1 cellular context compared by ENCODE assay signal in genomic region chr7:151080522-151081169, GRCh38.
TF ChIP-seq lines count a peak whose summit lies in the region.

TSS of gene FASTK (minus strand) at chr7:151080809. CDS start at chr7:151080766, 43 bp downstream.

TF ChIP-seq in WTC11, 78 proteins besides CTCF, POLR2A, EP300 and RAD21 (continued from another document):
- peak; percentile 16; the same call in 1 of the 2 replicates for TF ChIP-seq PRDM15 (CRISPR knock-in tag; IDR thresholded peaks at IDR 0.05)
- no peak for TF ChIP-seq STAT6 (CRISPR knock-in tag; conservative IDR thresholded peaks at IDR 0.05; ENCODE audit: low read depth)
- TF ChIP-seq E2F5 (CRISPR knock-in tag; IDR thresholded peaks at IDR 0.05): peak; percentile 81
- TF ChIP-seq, protein P1, sequence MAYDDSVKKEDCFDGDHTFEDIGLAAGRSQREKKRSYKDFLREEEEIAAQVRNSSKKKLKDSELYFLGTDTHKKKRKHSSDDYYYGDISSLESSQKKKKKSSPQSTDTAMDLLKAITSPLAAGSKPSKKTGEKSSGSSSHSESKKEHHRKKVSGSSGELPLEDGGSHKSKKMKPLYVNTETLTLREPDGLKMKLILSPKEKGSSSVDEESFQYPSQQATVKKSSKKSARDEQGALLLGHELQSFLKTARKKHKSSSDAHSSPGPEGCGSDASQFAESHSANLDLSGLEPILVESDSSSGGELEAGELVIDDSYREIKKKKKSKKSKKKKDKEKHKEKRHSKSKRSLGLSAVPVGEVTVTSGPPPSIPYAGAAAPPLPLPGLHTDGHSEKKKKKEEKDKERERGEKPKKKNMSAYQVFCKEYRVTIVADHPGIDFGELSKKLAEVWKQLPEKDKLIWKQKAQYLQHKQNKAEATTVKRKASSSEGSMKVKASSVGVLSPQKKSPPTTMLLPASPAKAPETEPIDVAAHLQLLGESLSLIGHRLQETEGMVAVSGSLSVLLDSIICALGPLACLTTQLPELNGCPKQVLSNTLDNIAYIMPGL (CRISPR knock-in tag; IDR thresholded peaks at IDR 0.05): peak; percentile 42; the same call in 1 of the 2 replicates
- 0 out of 2 replicates have a peak, but pooled peaks have one; percentile 41 for TF ChIP-seq TEAD1 (CRISPR knock-in tag; IDR thresholded peaks at IDR 0.05)
- 0 out of 2 replicates have a peak, but pooled peaks have one; percentile 9 for TF ChIP-seq TEAD4 (CRISPR knock-in tag; IDR thresholded peaks at IDR 0.05)
- 0 out of 2 replicates have a peak, but pooled peaks have one; percentile 17 for TF ChIP-seq CREB1 (CRISPR knock-in tag; IDR thresholded peaks at IDR 0.05)
- 0 out of 2 replicates have a peak, but pooled peaks have one; percentile 56 for TF ChIP-seq ZNF232 (CRISPR knock-in tag; IDR thresholded peaks at IDR 0.05)
- TF ChIP-seq ZNF121 (CRISPR knock-in tag; IDR thresholded peaks at IDR 0.05): no peak
- TF ChIP-seq, protein P2, sequence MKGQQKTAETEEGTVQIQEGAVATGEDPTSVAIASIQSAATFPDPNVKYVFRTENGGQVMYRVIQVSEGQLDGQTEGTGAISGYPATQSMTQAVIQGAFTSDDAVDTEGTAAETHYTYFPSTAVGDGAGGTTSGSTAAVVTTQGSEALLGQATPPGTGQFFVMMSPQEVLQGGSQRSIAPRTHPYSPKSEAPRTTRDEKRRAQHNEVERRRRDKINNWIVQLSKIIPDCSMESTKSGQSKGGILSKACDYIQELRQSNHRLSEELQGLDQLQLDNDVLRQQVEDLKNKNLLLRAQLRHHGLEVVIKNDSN (CRISPR knock-in tag; IDR thresholded peaks at IDR 0.05): peak; percentile 51; the same call in 1 of the 2 replicates
- TF ChIP-seq, protein P3, sequence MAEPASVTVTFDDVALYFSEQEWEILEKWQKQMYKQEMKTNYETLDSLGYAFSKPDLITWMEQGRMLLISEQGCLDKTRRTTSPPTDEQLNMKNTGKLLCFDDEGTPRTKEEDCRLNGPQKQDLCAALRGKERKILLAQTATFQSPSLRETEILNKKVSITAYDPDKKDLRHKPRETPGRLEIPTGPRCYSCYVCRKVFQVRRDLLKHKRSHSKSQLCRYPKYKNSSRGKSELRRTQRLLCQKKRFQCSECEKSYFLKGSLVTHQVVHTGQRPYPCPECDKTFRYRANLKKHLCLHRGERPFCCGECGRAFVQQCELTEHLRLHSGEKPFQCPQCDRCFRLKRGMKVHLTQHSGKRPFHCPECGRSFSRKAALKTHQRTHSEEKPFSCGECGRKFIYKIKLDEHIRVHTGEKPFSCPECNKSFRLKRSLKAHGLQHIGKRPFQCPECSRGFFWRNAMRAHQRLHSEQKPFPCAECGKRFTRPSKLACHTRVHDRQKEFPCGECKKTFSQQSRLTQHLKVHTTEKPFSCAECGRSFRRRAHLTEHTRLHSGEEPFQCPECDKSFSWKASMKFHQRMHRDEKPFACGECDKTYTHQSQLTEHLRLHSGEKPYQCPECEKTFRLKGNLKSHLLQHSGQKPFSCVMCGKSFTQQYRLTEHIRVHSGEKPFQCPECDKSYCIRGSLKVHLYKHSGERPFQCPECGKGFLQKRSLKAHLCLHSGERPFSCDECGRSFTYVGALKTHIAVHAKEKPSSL (CRISPR knock-in tag; conservative IDR thresholded peaks at IDR 0.05): no peak
